ENCODE assay signal across 7 cellular contexts in genomic region chr10:1634239-1634638, GRCh38.
"Had no signal": no experiment of that assay in that cellular context is flagged by ENCODE, and none has a peak within 500 bp of the region (broad histone marks: within the 10 kb centered on the region; RNA-seq: fewer than 3 reads in every experiment).

No MANE protein-coding gene starts in this region.

- H3K4me3 ChIP-seq: GM23248, HAP-1 had no signal

- H3K4me1 ChIP-seq: HAP-1 had no signal

- H3K9me3 ChIP-seq: HAP-1 had no signal

- DNase-seq: GM23248, GOT3, H7, HFFc6, KG1 had no signal

- H3K36me3 ChIP-seq: HAP-1 had no signal

- H3K27ac ChIP-seq: GM23248, HL-60 had no signal
